Comparison of ENCODE assay signal across 6 cellular contexts in genomic region chr13:82678052-82678451, GRCh38.
"Had no signal": no experiment of that assay in that cellular context is flagged by ENCODE, and none has a peak within 500 bp of the region (broad histone marks: within the 10 kb centered on the region; RNA-seq: fewer than 3 reads in every experiment).

No MANE protein-coding gene starts in this region.

- H3K4me2 ChIP-seq: GM23338 had no signal

- ATAC-seq: GM23338, K562 had no signal

- H3K4me3 ChIP-seq: GM23338, K562 had no signal

- H3K27ac Mint-ChIP-seq: GM23338, H9 had no signal

- H3K4me3 Mint-ChIP-seq: GM23338, H9 had no signal

- H2AFZ ChIP-seq: GM23338 had no signal

- DNase-seq: H9, HCEC 1CT, IMR-90, KG1 had no signal
